10 cellular contexts compared by ENCODE assay signal in the genomic region with DNA sequence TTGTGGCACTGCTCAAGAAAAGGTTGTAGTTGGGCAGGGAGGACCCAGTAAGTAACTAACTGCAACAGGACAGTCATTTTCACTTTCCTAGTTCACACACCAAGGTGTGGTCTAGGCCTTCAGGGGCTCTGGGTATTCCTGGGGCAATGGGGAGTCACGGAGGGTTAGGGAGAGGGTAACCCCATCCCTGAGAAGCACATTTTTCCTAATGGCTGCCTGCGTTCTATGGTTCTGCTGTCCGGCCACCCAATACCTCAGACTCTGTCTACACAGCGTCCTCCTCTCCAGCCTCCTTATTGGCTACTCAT. TPM values are rescaled to one million over a fixed set of nuclear protein-coding genes. Genes with fewer than 3 reads are reported as not detected.
DNase-seq lines count a peak whose midpoint lies in the region; ATAC-seq and TF ChIP-seq lines count a peak whose summit lies in the region.
"Had no signal": no experiment of that assay in that cellular context is flagged by ENCODE, and none has a peak within 500 bp of the region (broad histone marks: within the 10 kb centered on the region; RNA-seq: fewer than 3 reads in every experiment).

No MANE protein-coding gene starts in this region.

- peaks cover 5% of the 10 kb centered on the region for H3K36me3 Mint-ChIP-seq in T-cell

- no peaks in the 10 kb centered on the region for H3K36me3 ChIP-seq in sigmoid colon

- H3K4me1 Mint-ChIP-seq in T-cell: peaks cover 37 to 54% (median 39%) of the 10 kb centered on the region in 3 donors

- TF ChIP-seq POLR2A in sigmoid colon (IDR thresholded peaks at IDR 0.05): no peak

- WGBS in sigmoid colon, 2 donors: 0 to 3% methylated on average over 4 of the region's 4 CpGs

- no peak for TF ChIP-seq EP300 in sigmoid colon (IDR thresholded peaks at IDR 0.05)

- peak overlapping the region; percentile 87 to 93 (median 90) for H3K27ac ChIP-seq in sigmoid colon

- TF ChIP-seq CTCF in GM12865 (IDR thresholded peaks at IDR 0.05; ENCODE audit: insufficient read depth, low read depth, low read length, missing control alignments): no peak
- TF ChIP-seq CTCF in fibroblast of pulmonary artery (IDR thresholded peaks at IDR 0.05; ENCODE audit: low read length, missing control alignments): no peak
- no peak for TF ChIP-seq CTCF in sigmoid colon (IDR thresholded peaks at IDR 0.05)

- intact Hi-C loops in sigmoid colon (cut with DNase I): loop anchor here (2.0 kb wide), 1 partner anchor 32 kb away; no protein-coding TSS in a partner anchor

- H3K4me3 ChIP-seq in GM12865 (ENCODE audit: low read depth, low read length): peak overlapping the region; percentile 71
- H3K4me3 ChIP-seq in fibroblast of pulmonary artery (replicated peaks; ENCODE audit: low read depth, low read length): peak overlapping the region; percentile 71
- H3K4me3 ChIP-seq in sigmoid colon: peak overlapping the region; percentile 18 to 77 (median 75)

- no peaks in the 10 kb centered on the region for H3K27me3 ChIP-seq in sigmoid colon

- CTCF ChIA-PET in T-cell (lab: Charles Lee): interaction anchor here in 1 of 2 donors (1.2 to 1.8 kb wide), 2 partner anchors 78 to 113 kb away, joined by 8 to 9 read pairs; no protein-coding TSS in a partner anchor

- DNase-seq in GM12865 (ENCODE audit: low read depth) (no peak), T-cell (no peak), fibroblast of pulmonary artery (ENCODE audit: low read depth) (no peak), sigmoid colon (no peak), NCI-H1092 treated with DMSO at 0.1 percent for 48 hours (lab: John Stamatoyannopoulos, UW) (no peak), GM19240 (ENCODE audit: insufficient read length, low spot score) (no peak)
- no peak for DNase-seq in stimulated activated CD4-positive, alpha-beta T cell treated with anti-CD3 and anti-CD28 coated beads, Interleukin-2, amount 100 ng/mL, for 48 hours

- H3K27ac Mint-ChIP-seq in T-cell: peak overlapping the region; percentile 99 to 100

- peak overlapping the region; percentile 83 to 94 (median 92) for H3K4me3 Mint-ChIP-seq in T-cell

- POLR2A ChIA-PET in T-cell (lab: Charles Lee): interaction anchor here (0.6 to 1.9 kb wide), 9 partner anchors 41 to 691 kb away, joined by 3 to 8 read pairs (median 4); a partner anchor contains a TSS

- ATAC-seq in T-cell (replicated peaks in 1 of 4) (no peak), GM19023 (IDR thresholded peaks at IDR 0.05; ENCODE audit: unreplicated experiment) (no peak)

- no peaks in the 10 kb centered on the region for H3K9me3 ChIP-seq in sigmoid colon

- no peaks in the 10 kb centered on the region for H3K9me3 Mint-ChIP-seq in T-cell

- H3K4me1 ChIP-seq in sigmoid colon: peaks cover 0 to 33% (median 22%) of the 10 kb centered on the region in 4 donors

- H3K27me3 Mint-ChIP-seq in T-cell: peaks cover 0 to 4% of the 10 kb centered on the region in 2 donors

RNA-seq across cellular contexts. Expression of a gene that starts 0.9 kb away (rescaled TPM):
- total RNA-seq in T-cell (10 to 100 TPM; 11.7 to 20.8 (median 17.5) TPM), sigmoid colon (10 to 100 TPM in 2 of 4 donors, 1 to 10 TPM in 2; 8.6 to 13.7 (median 10.1) TPM)
- 1 to 10 TPM; 2.2 to 5.4 (median 3.9) TPM for polyA plus RNA-seq in sigmoid colon

RNA-seq across cellular contexts. Expression of a gene that starts 4.1 kb away (rescaled TPM):
- total RNA-seq in T-cell (10 to 100 TPM in 4 of 5 donors, 1 to 10 TPM in 1; 9.0 to 30.1 (median 21.7) TPM), sigmoid colon (not detected)
- 1 to 10 TPM in 1 of 3 donors, not detected in 2; 3.1 TPM for polyA plus RNA-seq in sigmoid colon

RNA-seq across cellular contexts. Expression of a gene that starts 33.4 kb away (rescaled TPM):
- total RNA-seq in T-cell (10 to 100 TPM; 21.0 to 34.9 (median 33.1) TPM), sigmoid colon (10 to 100 TPM; 11.1 to 15.0 (median 12.6) TPM)
- 10 to 100 TPM in 1 of 3 donors, 1 to 10 TPM in 2; 9.0 to 16.1 (median 9.6) TPM for polyA plus RNA-seq in sigmoid colon

RNA-seq across cellular contexts. Expression of a gene that starts 34.8 kb away (rescaled TPM):
- total RNA-seq in T-cell (under 1 TPM in 1 of 5 donors, not detected in 4; 0.66 TPM), sigmoid colon (not detected)
- not detected for polyA plus RNA-seq in sigmoid colon
- total RNA-seq: posterior vena cava; T-helper 1 cell treated with Interleukin-12 subunit alpha and Interleukin-12 subunit beta and Interleukin-4 antibody, amounts not matched to agents 30 ng/mL and 1 ng/mL, for 36 hours had no signal

RNA-seq across cellular contexts. Expression of a gene that starts 35.5 kb away (rescaled TPM):
- 1 to 10 TPM; 1.4 to 1.9 (median 1.6) TPM for total RNA-seq in T-cell
- total RNA-seq in sigmoid colon: under 1 TPM in 2 of 4 donors, not detected in 2; 0.14 to 0.16 TPM
- under 1 TPM in 2 of 3 donors, not detected in 1; under 0.01 to 0.70 TPM for polyA plus RNA-seq in sigmoid colon

Comparison
In these comparisons a context has a peak if more than half of its experiments do, and no peak if none do; other contexts are left out.
1. RNA of a gene that starts 4.1 kb away (total RNA-seq): 9.0 to 30.1 TPM in T-cell; not detected in sigmoid colon; every median in the first group is over 10 times any median in the second.
2. Peak in every context shown above with its lines, with median percentiles within 50 percentile points of each other: H3K4me3 ChIP-seq.